Comparison of ENCODE assay signal across 8 cellular contexts in genomic region chr3:16265455-16265786, GRCh38. TPM values are rescaled to one million over a fixed set of nuclear protein-coding genes. Genes with fewer than 3 reads are reported as not detected.
DNase-seq lines count a peak whose midpoint lies in the region; ATAC-seq and TF ChIP-seq lines count a peak whose summit lies in the region.

No MANE protein-coding gene starts in this region.

- H3K27ac ChIP-seq in adrenal gland (peak overlapping the region; percentile 85 to 95 (median 90)), layer of hippocampus (ENCODE audit: low read depth, low read length) (peak overlapping the region; percentile 84), suprapubic skin (peak overlapping the region; percentile 92)

- intact Hi-C loops in activated CD4-positive, alpha-beta T cell treated with anti-CD3 and anti-CD28 coated beads for 36 hours (cut with DNase I, micrococcal nuclease), result loop anchor here (1.0 to 10.0 kb wide), 18 partner anchors 21 to 1615 kb away; partner anchors contain the start of genes BTD (in 1 of the 2), CCDC174 (in 1 of the 2), HACL1 (in 1 of the 2) and NR2C2 (in 1 of the 2)
- intact Hi-C loops in adrenal gland (cut with DNase I), result loop anchor here in 1 of 2 donors (5.0 kb wide), 1 partner anchor 287 kb away; no protein-coding TSS in a partner anchor
- intact Hi-C loops in posterior cingulate gyrus (cut with DNase I), result no loop called here

- TF ChIP-seq POLR2A in adrenal gland (IDR thresholded peaks at IDR 0.05), result no peak
- TF ChIP-seq POLR2A in suprapubic skin (IDR thresholded peaks at IDR 0.05), result no peak

- peak overlapping the region; percentile 98 for H3K27ac Mint-ChIP-seq in activated CD4-positive, alpha-beta T cell treated with anti-CD3 and anti-CD28 coated beads for 36 hours

- no peaks in the 10 kb centered on the region for H3K9me3 Mint-ChIP-seq in activated CD4-positive, alpha-beta T cell treated with anti-CD3 and anti-CD28 coated beads for 36 hours (ENCODE audit: low read depth)

- H3K4me3 Mint-ChIP-seq in activated CD4-positive, alpha-beta T cell treated with anti-CD3 and anti-CD28 coated beads for 36 hours, result peak overlapping the region; percentile 82

- H3K9me3 ChIP-seq in adrenal gland (replicated peaks in 1 of 3) (no peaks in the 10 kb centered on the region), suprapubic skin (no peaks in the 10 kb centered on the region)

- TF ChIP-seq EP300 in suprapubic skin (IDR thresholded peaks at IDR 0.05), result no peak

- no peaks in the 10 kb centered on the region for H3K27me3 Mint-ChIP-seq in activated CD4-positive, alpha-beta T cell treated with anti-CD3 and anti-CD28 coated beads for 36 hours

- no peak for ATAC-seq in activated CD4-positive, alpha-beta T cell treated with anti-CD3 and anti-CD28 coated beads for 36 hours

- H3K27me3 ChIP-seq in adrenal gland (no peaks in the 10 kb centered on the region), layer of hippocampus (ENCODE audit: control insufficient read depth, insufficient read depth, low read length) (no peaks in the 10 kb centered on the region), suprapubic skin (no peaks in the 10 kb centered on the region)

- CTCF ChIA-PET in activated CD4-positive, alpha-beta T cell treated with anti-CD3 and anti-CD28 coated beads for 36 hours (lab: Charles Lee), result interaction anchor here (0.7 to 3.3 kb wide), 18 partner anchors 15 to 619 kb away, joined by 3 to 31 read pairs (median 5); partner anchors contain the start of gene PLCL2

- no peak for DNase-seq in activated CD4-positive, alpha-beta T cell treated with anti-CD3 and anti-CD28 coated beads for 36 hours
- DNase-seq in activated CD4-positive, alpha-beta T cell treated with anti-CD3 and anti-CD28 coated beads, Interleukin-2, amount 50 U/mL, for 1 hour, result no peak
- DNase-seq in adrenal gland (no peak), suprapubic skin (ENCODE audit: low spot score in 2 of 2) (no peak), posterior cingulate gyrus (no peak), ecto neural progenitor cell (ENCODE audit: low spot score) (no peak)
- DNase-seq in activated CD8-positive, alpha-beta memory T cell treated with anti-CD3 and anti-CD28 coated beads, Interleukin-2, amount 50 U/mL, for 48 hours, result no peak

- peaks cover 33% of the 10 kb centered on the region for H3K4me1 Mint-ChIP-seq in activated CD4-positive, alpha-beta T cell treated with anti-CD3 and anti-CD28 coated beads for 36 hours

- peak overlapping the region in 3 of 4 donors; percentile 52 to 79 (median 56) for H3K4me3 ChIP-seq in adrenal gland
- peak overlapping the region; percentile 57 for H3K4me3 ChIP-seq in suprapubic skin

- TF ChIP-seq CTCF in adrenal gland (IDR thresholded peaks at IDR 0.05) (no peak), suprapubic skin (IDR thresholded peaks at IDR 0.05) (no peak)

- H3K4me1 ChIP-seq in adrenal gland (replicated peaks in 1 of 2) (peaks cover 12 to 51% of the 10 kb centered on the region in 2 donors), suprapubic skin (peaks cover 50% of the 10 kb centered on the region)

- H3K36me3 Mint-ChIP-seq in activated CD4-positive, alpha-beta T cell treated with anti-CD3 and anti-CD28 coated beads for 36 hours (ENCODE audit: low read depth), result peaks cover 6% of the 10 kb centered on the region

- POLR2A ChIA-PET in activated CD4-positive, alpha-beta T cell treated with anti-CD3 and anti-CD28 coated beads for 36 hours (lab: Charles Lee), result interaction anchor here (1.0 to 1.8 kb wide), 4 partner anchors 9 to 252 kb away, joined by 3 to 9 read pairs (median 4); no protein-coding TSS in a partner anchor

- WGBS in adrenal gland, 4 donors, result 0 to 2% (median 1%) methylated on average over 6 of the region's 6 CpGs
- under 1% methylated on average over 6 of the region's 6 CpGs for WGBS in suprapubic skin

- H3K36me3 ChIP-seq in adrenal gland (replicated peaks in 1 of 2) (peaks cover 0 to 8% of the 10 kb centered on the region in 2 donors), suprapubic skin (peaks cover 6% of the 10 kb centered on the region)

RNA-seq across cellular contexts. Expression of gene OXNAD1, which starts 0.4 kb away (rescaled TPM):
- 10 to 100 TPM; 27.7 to 34.6 TPM for total RNA-seq in activated CD4-positive, alpha-beta T cell treated with anti-CD3 and anti-CD28 coated beads for 36 hours
- total RNA-seq in adrenal gland (10 to 100 TPM in 5 of 8 donors, 1 to 10 TPM in 3; 6.5 to 22.2 (median 11.2) TPM), suprapubic skin (10 to 100 TPM; 10.3 to 17.8 (median 13.3) TPM)
- 10 to 100 TPM in 1 of 3 donors, 1 to 10 TPM in 2; 3.6 to 14.8 (median 6.1) TPM for polyA plus RNA-seq in adrenal gland

RNA-seq across cellular contexts. Expression of gene DPH3, which starts 0.7 kb away (rescaled TPM):
- 10 to 100 TPM; 13.0 to 17.8 TPM for total RNA-seq in activated CD4-positive, alpha-beta T cell treated with anti-CD3 and anti-CD28 coated beads for 36 hours
- total RNA-seq in adrenal gland, result 10 to 100 TPM; 12.9 to 39.7 (median 19.1) TPM
- 10 to 100 TPM in 1 of 3 donors, 1 to 10 TPM in 2; 6.6 to 42.7 (median 9.4) TPM for polyA plus RNA-seq in adrenal gland
- total RNA-seq in suprapubic skin, result 10 to 100 TPM in 1 of 4 donors, 1 to 10 TPM in 3; 5.5 to 11.5 (median 8.0) TPM
